Comparison of ENCODE assay signal across 2 cellular contexts in the genomic region with DNA sequence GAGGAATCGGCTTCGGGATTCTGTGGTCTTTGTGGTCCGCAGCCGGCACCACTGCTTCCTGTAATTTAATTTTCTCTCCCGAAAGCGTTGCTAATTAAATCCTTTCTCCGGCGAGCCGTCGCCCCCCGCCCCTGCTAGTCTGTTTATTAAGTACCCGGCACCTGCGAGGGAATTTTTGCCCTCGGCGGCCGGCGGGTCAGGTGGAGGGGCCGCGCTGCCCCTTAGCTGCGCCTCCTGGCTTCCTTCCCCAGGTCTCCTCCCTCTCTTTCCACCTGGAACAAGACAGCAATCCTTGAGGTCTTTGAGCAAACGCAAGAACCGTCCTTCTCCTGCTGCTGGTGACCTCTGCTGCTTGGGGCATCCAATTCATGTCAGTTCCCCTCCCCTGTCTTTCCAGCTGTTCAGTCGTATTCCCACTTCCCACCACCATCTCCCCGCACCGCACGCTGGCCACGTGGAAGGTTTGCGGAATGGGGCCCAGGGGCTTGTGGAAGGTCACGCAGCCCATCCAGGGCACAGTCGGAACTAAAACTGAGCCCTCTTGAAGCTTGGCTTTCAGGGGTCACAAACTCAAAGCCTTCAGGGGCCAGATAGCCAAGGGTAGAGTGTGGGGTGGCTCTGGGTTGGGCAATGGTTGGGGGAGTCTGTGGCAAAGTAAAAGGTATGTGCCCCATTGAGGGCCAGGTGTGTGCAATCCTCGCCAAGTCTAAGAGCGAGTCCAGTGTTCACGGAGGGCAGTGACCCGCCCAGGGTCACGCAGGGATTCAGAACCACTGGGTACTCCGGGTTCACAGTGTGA.
TF ChIP-seq lines count a peak whose summit lies in the region.

No MANE protein-coding gene starts in this region.

TF ChIP-seq in SK-N-SH, 30 proteins besides CTCF, POLR2A, EP300 and RAD21 (continued from another document):
- TF ChIP-seq, protein P1, sequence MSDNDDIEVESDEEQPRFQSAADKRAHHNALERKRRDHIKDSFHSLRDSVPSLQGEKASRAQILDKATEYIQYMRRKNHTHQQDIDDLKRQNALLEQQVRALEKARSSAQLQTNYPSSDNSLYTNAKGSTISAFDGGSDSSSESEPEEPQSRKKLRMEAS (IDR thresholded peaks at IDR 0.05; ENCODE audit: low read depth) = no peak

TF ChIP-seq in SK-N-SH treated with all-trans-retinoic acid at 6 μM for 48 hours, 23 proteins besides CTCF, POLR2A, EP300 and RAD21 (continued from another document):
- TF ChIP-seq PPARA (CRISPR knock-in tag; IDR thresholded peaks at IDR 0.05; ENCODE audit: borderline replicate concordance) (no peak), GLIS3 (CRISPR knock-in tag; IDR thresholded peaks at IDR 0.05) (no peak), OSR1 (CRISPR knock-in tag; IDR thresholded peaks at IDR 0.05) (no peak), RARB (CRISPR knock-in tag; IDR thresholded peaks at IDR 0.05) (no peak), ZNF565 (CRISPR knock-in tag; conservative IDR thresholded peaks at IDR 0.05; ENCODE audit: low read depth) (no peak), ISL1 (CRISPR knock-in tag; IDR thresholded peaks at IDR 0.05) (no peak), ZFP30 (CRISPR knock-in tag; IDR thresholded peaks at IDR 0.05) (no peak), ZC3H10 (CRISPR knock-in tag; IDR thresholded peaks at IDR 0.05) (no peak), BACH2 (CRISPR knock-in tag; IDR thresholded peaks at IDR 0.05; ENCODE audit: borderline replicate concordance) (no peak), SNAI2 (CRISPR knock-in tag; IDR thresholded peaks at IDR 0.05) (no peak), TCF4 (CRISPR knock-in tag; IDR thresholded peaks at IDR 0.05; ENCODE audit: borderline replicate concordance) (no peak), ZNF70 (CRISPR knock-in tag; IDR thresholded peaks at IDR 0.05) (no peak), ESRRG (CRISPR knock-in tag; IDR thresholded peaks at IDR 0.05) (no peak)
- TF ChIP-seq, protein P2, sequence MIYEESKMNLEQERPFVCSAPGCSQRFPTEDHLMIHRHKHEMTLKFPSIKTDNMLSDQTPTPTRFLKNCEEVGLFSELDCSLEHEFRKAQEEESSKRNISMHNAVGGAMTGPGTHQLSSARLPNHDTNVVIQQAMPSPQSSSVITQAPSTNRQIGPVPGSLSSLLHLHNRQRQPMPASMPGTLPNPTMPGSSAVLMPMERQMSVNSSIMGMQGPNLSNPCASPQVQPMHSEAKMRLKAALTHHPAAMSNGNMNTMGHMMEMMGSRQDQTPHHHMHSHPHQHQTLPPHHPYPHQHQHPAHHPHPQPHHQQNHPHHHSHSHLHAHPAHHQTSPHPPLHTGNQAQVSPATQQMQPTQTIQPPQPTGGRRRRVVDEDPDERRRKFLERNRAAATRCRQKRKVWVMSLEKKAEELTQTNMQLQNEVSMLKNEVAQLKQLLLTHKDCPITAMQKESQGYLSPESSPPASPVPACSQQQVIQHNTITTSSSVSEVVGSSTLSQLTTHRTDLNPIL (CRISPR knock-in tag; IDR thresholded peaks at IDR 0.05; ENCODE audit: low read depth) = no peak
- TF ChIP-seq, protein P3, sequence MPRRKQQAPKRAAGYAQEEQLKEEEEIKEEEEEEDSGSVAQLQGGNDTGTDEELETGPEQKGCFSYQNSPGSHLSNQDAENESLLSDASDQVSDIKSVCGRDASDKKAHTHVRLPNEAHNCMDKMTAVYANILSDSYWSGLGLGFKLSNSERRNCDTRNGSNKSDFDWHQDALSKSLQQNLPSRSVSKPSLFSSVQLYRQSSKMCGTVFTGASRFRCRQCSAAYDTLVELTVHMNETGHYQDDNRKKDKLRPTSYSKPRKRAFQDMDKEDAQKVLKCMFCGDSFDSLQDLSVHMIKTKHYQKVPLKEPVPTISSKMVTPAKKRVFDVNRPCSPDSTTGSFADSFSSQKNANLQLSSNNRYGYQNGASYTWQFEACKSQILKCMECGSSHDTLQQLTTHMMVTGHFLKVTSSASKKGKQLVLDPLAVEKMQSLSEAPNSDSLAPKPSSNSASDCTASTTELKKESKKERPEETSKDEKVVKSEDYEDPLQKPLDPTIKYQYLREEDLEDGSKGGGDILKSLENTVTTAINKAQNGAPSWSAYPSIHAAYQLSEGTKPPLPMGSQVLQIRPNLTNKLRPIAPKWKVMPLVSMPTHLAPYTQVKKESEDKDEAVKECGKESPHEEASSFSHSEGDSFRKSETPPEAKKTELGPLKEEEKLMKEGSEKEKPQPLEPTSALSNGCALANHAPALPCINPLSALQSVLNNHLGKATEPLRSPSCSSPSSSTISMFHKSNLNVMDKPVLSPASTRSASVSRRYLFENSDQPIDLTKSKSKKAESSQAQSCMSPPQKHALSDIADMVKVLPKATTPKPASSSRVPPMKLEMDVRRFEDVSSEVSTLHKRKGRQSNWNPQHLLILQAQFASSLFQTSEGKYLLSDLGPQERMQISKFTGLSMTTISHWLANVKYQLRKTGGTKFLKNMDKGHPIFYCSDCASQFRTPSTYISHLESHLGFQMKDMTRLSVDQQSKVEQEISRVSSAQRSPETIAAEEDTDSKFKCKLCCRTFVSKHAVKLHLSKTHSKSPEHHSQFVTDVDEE (CRISPR knock-in tag; IDR thresholded peaks at IDR 0.05) = no peak
- TF ChIP-seq, protein P4, sequence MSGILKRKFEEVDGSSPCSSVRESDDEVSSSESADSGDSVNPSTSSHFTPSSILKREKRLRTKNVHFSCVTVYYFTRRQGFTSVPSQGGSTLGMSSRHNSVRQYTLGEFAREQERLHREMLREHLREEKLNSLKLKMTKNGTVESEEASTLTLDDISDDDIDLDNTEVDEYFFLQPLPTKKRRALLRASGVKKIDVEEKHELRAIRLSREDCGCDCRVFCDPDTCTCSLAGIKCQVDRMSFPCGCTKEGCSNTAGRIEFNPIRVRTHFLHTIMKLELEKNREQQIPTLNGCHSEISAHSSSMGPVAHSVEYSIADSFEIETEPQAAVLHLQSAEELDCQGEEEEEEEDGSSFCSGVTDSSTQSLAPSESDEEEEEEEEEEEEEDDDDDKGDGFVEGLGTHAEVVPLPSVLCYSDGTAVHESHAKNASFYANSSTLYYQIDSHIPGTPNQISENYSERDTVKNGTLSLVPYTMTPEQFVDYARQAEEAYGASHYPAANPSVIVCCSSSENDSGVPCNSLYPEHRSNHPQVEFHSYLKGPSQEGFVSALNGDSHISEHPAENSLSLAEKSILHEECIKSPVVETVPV (CRISPR knock-in tag; IDR thresholded peaks at IDR 0.05) = no peak
- TF ChIP-seq, protein P5, sequence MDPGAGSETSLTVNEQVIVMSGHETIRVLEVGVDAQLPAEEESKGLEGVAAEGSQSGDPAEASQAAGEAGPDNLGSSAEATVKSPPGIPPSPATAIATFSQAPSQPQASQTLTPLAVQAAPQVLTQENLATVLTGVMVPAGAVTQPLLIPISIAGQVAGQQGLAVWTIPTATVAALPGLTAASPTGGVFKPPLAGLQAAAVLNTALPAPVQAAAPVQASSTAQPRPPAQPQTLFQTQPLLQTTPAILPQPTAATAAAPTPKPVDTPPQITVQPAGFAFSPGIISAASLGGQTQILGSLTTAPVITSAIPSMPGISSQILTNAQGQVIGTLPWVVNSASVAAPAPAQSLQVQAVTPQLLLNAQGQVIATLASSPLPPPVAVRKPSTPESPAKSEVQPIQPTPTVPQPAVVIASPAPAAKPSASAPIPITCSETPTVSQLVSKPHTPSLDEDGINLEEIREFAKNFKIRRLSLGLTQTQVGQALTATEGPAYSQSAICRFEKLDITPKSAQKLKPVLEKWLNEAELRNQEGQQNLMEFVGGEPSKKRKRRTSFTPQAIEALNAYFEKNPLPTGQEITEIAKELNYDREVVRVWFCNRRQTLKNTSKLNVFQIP (CRISPR knock-in tag; IDR thresholded peaks at IDR 0.05; ENCODE audit: borderline replicate concordance, low read depth) = no peak
- TF ChIP-seq, protein P6, sequence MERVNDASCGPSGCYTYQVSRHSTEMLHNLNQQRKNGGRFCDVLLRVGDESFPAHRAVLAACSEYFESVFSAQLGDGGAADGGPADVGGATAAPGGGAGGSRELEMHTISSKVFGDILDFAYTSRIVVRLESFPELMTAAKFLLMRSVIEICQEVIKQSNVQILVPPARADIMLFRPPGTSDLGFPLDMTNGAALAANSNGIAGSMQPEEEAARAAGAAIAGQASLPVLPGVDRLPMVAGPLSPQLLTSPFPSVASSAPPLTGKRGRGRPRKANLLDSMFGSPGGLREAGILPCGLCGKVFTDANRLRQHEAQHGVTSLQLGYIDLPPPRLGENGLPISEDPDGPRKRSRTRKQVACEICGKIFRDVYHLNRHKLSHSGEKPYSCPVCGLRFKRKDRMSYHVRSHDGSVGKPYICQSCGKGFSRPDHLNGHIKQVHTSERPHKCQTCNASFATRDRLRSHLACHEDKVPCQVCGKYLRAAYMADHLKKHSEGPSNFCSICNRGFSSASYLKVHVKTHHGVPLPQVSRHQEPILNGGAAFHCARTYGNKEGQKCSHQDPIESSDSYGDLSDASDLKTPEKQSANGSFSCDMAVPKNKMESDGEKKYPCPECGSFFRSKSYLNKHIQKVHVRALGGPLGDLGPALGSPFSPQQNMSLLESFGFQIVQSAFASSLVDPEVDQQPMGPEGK (CRISPR knock-in tag; IDR thresholded peaks at IDR 0.05; ENCODE audit: borderline replicate concordance) = no peak
